In the genomic region with DNA sequence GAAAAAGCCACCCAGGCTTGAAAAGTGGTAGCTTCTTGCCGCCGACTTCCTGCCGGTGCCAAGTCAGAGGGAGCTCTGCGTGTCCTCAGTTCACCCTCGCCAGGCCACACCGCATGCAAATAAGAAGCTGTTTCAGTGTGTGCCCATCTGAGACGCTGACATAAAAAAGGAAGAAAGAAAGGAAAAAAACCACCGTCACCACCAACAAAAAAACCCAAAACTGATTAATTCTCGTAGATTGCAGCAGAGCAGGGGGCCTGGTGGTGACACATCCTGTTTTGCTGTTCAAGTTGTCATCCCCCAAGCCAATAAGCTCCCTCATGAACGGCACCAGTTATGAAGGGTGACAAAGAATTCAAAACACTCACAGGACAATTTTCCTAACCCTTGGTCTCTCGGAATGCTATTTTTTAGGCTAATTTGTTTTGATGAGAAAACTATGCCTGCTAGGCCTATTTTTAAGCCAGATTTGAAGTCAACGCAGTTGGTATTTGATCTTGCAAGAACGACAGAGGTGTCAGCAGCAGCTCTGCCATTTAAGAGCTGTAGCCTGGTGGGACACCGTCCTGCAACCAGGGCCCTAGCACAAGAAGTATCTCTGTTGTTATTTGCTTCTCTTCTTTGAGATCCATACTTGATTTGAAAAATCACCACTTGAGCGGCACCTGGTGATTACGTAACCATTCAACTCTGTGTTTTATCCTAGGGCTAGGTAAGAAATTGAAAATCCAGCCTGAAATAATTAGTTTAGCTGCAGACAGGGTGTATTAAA, we compare ENCODE assay signal across 8 cellular contexts.
A peak's percentile ranks its signal among the peaks of the same experiment; 100 is the strongest.
DNase-seq lines count a peak whose midpoint lies in the region; ATAC-seq and TF ChIP-seq lines count a peak whose summit lies in the region.

No MANE protein-coding gene starts in this region.

- no peak for TF ChIP-seq POLR2A in adrenal gland (IDR thresholded peaks at IDR 0.05)

- H3K27me3 ChIP-seq in adrenal gland: no peaks in the 10 kb centered on the region

- intact Hi-C loops in adrenal gland (cut with DNase I): no loop called here

- no peaks in the 10 kb centered on the region for H3K36me3 ChIP-seq in adrenal gland (replicated peaks in 1 of 2)

- no peak for TF ChIP-seq CTCF in adrenal gland (IDR thresholded peaks at IDR 0.05)

- ATAC-seq in GM19043 (IDR thresholded peaks at IDR 0.05; ENCODE audit: low read depth, unreplicated experiment): peak; percentile 84
- peak; percentile 92 for ATAC-seq in HG03175 (IDR thresholded peaks at IDR 0.05; ENCODE audit: unreplicated experiment)

- peak; percentile 35 to 98 (median 69) for DNase-seq in T-helper 2 cell
- peak in 5 of 7 donors; percentile 31 to 79 (median 39) for DNase-seq in adrenal gland
- DNase-seq in middle frontal gyrus (ENCODE audit: extremely low spot score, low spot score): peak; percentile 35
- DNase-seq in stimulated activated CD8-positive, alpha-beta memory T cell treated with anti-CD3 and anti-CD28 coated beads, Interleukin-7, amount 100 ng/mL, for 4 hours (ENCODE audit: low read depth in 2 of 2): peak; percentile 71 to 78
- no peak for DNase-seq in HEK293T (ENCODE audit: extremely low spot score)
- no peak for DNase-seq in 8988T

- H3K9me3 ChIP-seq in adrenal gland (replicated peaks in 1 of 3): no peaks in the 10 kb centered on the region

- H3K4me1 ChIP-seq in adrenal gland (replicated peaks in 1 of 2): peaks cover 0 to 6% of the 10 kb centered on the region in 2 donors

- no peak overlapping the region for H3K4me3 ChIP-seq in adrenal gland

- CTCF ChIA-PET in HEK293T (lab: Yijun Ruan, JAX): no interaction called here

- POLR2A ChIA-PET in HEK293T (lab: Yijun Ruan, JAX): no interaction called here

- WGBS in adrenal gland, 4 donors: 55 to 60% (median 59%) methylated on average over 16 of the region's 16 CpGs

- H3K27ac ChIP-seq in adrenal gland: peak overlapping the region in 1 of 5 donors; percentile 35

TF ChIP-seq in HEK293T, 16 proteins besides CTCF, POLR2A, EP300 and RAD21:
- no peak for TF ChIP-seq ARNT (IDR thresholded peaks at IDR 0.05)
- no peak for TF ChIP-seq LEF1 (IDR thresholded peaks at IDR 0.05; ENCODE audit: borderline replicate concordance)
- no peak for TF ChIP-seq NFRKB (IDR thresholded peaks at IDR 0.05)
- TF ChIP-seq BHLHE40 (IDR thresholded peaks at IDR 0.05; ENCODE audit: borderline replicate concordance): no peak
- no peak for TF ChIP-seq ZNF384 (IDR thresholded peaks at IDR 0.05)
- no peak for TF ChIP-seq SP1 (IDR thresholded peaks at IDR 0.05)
- TF ChIP-seq ELF4 (IDR thresholded peaks at IDR 0.05): no peak
- no peak for TF ChIP-seq FOXA1 (IDR thresholded peaks at IDR 0.05)
- TF ChIP-seq L3MBTL2 (conservative IDR thresholded peaks at IDR 0.05): no peak
- TF ChIP-seq FOXK2 (IDR thresholded peaks at IDR 0.05): no peak
- no peak for TF ChIP-seq FOXM1 (IDR thresholded peaks at IDR 0.05; ENCODE audit: borderline replicate concordance)
- no peak for TF ChIP-seq SUZ12 (IDR thresholded peaks at IDR 0.05)
- TF ChIP-seq, protein P1, sequence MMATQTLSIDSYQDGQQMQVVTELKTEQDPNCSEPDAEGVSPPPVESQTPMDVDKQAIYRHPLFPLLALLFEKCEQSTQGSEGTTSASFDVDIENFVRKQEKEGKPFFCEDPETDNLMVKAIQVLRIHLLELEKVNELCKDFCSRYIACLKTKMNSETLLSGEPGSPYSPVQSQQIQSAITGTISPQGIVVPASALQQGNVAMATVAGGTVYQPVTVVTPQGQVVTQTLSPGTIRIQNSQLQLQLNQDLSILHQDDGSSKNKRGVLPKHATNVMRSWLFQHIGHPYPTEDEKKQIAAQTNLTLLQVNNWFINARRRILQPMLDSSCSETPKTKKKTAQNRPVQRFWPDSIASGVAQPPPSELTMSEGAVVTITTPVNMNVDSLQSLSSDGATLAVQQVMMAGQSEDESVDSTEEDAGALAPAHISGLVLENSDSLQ (IDR thresholded peaks at IDR 0.05): no peak

Comparison
In these comparisons a context has a peak if more than half of its experiments do, and no peak if none do; other contexts are left out.
1. DNase-seq: peak in T-helper 2 cell (5 of 5), adrenal gland (5 of 7), middle frontal gyrus (single experiment) and stimulated activated CD8-positive, alpha-beta memory T cell treated with anti-CD3 and anti-CD28 coated beads, Interleukin-7, amount 100 ng/mL, for 4 hours (2 of 2); none in HEK293T (single experiment) and 8988T (single experiment).